ENCODE assay signal across 1 cellular context in the genomic region with DNA sequence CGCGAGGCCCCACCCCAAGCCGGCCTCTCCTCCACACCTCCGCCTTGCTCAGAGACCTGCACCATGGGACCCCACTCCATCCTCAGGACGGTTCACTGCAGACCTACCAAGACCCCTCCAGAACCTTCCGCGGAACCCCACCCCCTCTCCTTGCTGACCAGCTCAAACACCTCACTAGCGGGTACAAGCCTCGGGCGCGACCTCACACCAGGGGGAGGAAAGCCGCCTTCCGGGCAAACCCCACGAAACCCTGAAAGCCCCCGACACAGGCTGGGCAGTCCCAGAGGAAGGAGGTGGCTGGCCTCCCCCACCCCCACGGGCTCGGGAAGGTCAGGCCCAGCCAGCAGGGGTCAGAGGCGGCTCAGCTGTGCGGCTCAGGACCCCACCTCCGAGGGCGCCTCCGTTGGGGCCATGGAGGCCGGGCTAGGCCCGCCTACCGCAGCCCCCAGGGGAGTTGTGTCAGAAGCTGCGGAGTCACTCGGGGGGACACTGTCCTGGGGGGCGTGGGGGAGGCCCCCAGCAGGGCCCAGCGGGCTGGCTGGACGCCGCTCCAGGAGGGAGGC.
A peak's percentile ranks its signal among the peaks of the same experiment; 100 is the strongest.
TF ChIP-seq lines count a peak whose summit lies in the region.

No MANE protein-coding gene starts in this region.

TF ChIP-seq in Ishikawa, 13 proteins besides CTCF, POLR2A, EP300 and RAD21 (continued from another document):
- TF ChIP-seq ZBTB7A (IDR thresholded peaks at IDR 0.05; ENCODE audit: low read depth) (peak; percentile 64; the same call in 1 of the 2 replicates), YY1 (IDR thresholded peaks at IDR 0.05; ENCODE audit: low read depth) (no peak)
